ENCODE assay signal across 8 cellular contexts in the genomic region with DNA sequence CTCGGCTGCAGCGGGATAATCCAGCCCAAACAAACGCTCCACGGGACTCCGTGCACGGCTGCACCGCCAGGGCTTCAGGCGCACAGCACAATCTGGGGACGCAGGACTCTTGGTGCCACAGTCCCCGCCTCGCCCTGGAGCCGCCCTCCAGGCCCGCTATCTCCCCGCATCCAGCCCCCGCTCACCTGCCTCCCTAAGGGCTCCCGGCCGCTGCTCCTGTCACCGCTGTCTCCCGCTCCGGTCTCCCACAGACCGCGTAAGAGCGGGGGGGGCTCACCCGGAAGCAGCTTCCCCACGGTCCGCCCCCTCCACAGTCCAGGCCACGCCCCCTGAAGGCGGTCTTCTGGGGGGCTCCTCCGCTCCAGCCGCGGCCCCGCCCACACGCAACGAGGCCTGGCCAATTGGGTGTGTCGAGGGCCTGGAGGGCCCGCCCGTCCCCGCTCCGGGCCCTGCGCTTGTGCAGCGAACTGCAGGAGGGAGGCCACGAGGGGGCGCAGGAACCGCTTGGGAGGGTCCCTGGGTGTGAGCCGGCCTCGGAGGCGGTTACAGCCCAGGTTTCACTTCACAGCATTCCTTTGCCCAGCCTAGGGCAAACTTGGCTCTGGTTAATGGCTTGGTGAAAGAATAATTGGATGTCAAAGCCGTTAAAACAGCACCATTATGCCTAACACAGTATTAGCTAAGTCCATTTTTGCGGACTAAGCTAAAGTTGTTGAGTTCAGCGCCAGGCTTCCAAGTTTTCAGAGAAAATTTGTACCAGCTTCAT. TPM values are rescaled to one million over a fixed set of nuclear protein-coding genes. Genes with fewer than 3 reads are reported as not detected.
A peak's percentile ranks its signal among the peaks of the same experiment; 100 is the strongest.
DNase-seq lines count a peak whose midpoint lies in the region; FAIRE-seq and TF ChIP-seq lines count a peak whose summit lies in the region.

Gene ALAD (minus strand): TSS at position 258 of the 766 bp plus-strand sequence. CDS start 7,725 bp downstream, outside the sequence.

- TF ChIP-seq POLR2A in stomach (IDR thresholded peaks at IDR 0.05), result peak in 1 of 4 donors; percentile 47

- H3K4me1 ChIP-seq in H9 (ENCODE audit: insufficient read depth, low read length), result no peaks in the 10 kb centered on the region
- peaks cover 28 to 54% (median 50%) of the 10 kb centered on the region in 4 donors for H3K4me1 ChIP-seq in stomach

- H3K4me1 Mint-ChIP-seq in H9, result peaks cover 6 to 11% of the 10 kb centered on the region in 2 experiments

- H3K18ac ChIP-seq in H9 (ENCODE audit: insufficient read length, low read depth, low read length), result no peak within 1 kb of the TSS

- no peaks in the 10 kb centered on the region for H3K9me3 Mint-ChIP-seq in H9

- WGBS in H9 (ENCODE audit: extremely low coverage, insufficient read length, low lambda C conversion rate), result no CpG with 5 or more reads among the region's 50 CpGs
- WGBS in stomach, 5 donors, result 2 to 7% (median 2%) methylated on average over 12 to 50 of the region's 50 CpGs

- H2BK5ac ChIP-seq in H9 (ENCODE audit: insufficient read length, low read length), result no peak within 1 kb of the TSS

- H2BK120ac ChIP-seq in H9 (ENCODE audit: low read depth, low read length, poor library complexity, severe bottlenecking), result no peak within 1 kb of the TSS

- TF ChIP-seq CTCF in H9 (conservative IDR thresholded peaks at IDR 0.05) (peak; percentile 98; the same call in 2 of the 3 replicates), fibroblast of the aortic adventitia (IDR thresholded peaks at IDR 0.05; ENCODE audit: insufficient read depth, low read length) (peak; percentile 91), neural cell (IDR thresholded peaks at IDR 0.05; ENCODE audit: poor library complexity, severe bottlenecking) (peak; percentile 99), stomach (IDR thresholded peaks at IDR 0.05) (peak in 6 of 7 experiments; percentile 7 to 96 (median 94))

- H3K36me3 Mint-ChIP-seq in H9 (ENCODE audit: insufficient read depth in 1 of 3, low read depth in 3 of 3), result no peaks in the 10 kb centered on the region; a peak in 2 of 7 replicates

- no peaks in the 10 kb centered on the region; the same call in none of the 2 replicates for H3K27me3 Mint-ChIP-seq in H9 (ENCODE audit: low read depth)

- H3K27me3 ChIP-seq in H9 (ENCODE audit: insufficient read depth, low read length), result no peaks in the 10 kb centered on the region
- H3K27me3 ChIP-seq in neural cell (ENCODE audit: insufficient read depth, low read depth, low read length), result no peaks in the 10 kb centered on the region
- no peaks in the 10 kb centered on the region for H3K27me3 ChIP-seq in stomach

- no peak within 1 kb of the TSS for H2AK5ac ChIP-seq in H9 (ENCODE audit: insufficient read length, low read length)

- no peak within 1 kb of the TSS for H4K91ac ChIP-seq in H9 (ENCODE audit: insufficient read length, low read depth, low read length)

- H3K4me3 ChIP-seq in fibroblast of the aortic adventitia (ENCODE audit: low read depth, low read length) (peak within 1 kb of the TSS; percentile 96), neural cell (ENCODE audit: low read length) (peak within 1 kb of the TSS; percentile 96), stomach (peak within 1 kb of the TSS; percentile 87 to 94 (median 91))

- H2AFZ ChIP-seq in H9 (ENCODE audit: low read length), result peak within 1 kb of the TSS; percentile 96
- peak within 1 kb of the TSS; percentile 73 for H2AFZ ChIP-seq in neural cell (ENCODE audit: low read depth, low read length)

- TF ChIP-seq RAD21 in neural cell (conservative IDR thresholded peaks at IDR 0.05), result peak; percentile 80

- no peaks in the 10 kb centered on the region for H3F3A ChIP-seq in neural cell (ENCODE audit: insufficient read depth, low read length, poor library complexity, severe bottlenecking)

- H3K9me3 ChIP-seq in H9 (ENCODE audit: control insufficient read depth, low read depth, low read length) (no peaks in the 10 kb centered on the region), neural cell (ENCODE audit: low read length) (no peaks in the 10 kb centered on the region), stomach (no peaks in the 10 kb centered on the region)

- intact Hi-C loops in stomach (cut with DNase I; ENCODE audit: low total_unique reads), result no loop called here

- no peak within 1 kb of the TSS for H3T11ph ChIP-seq in H9 (ENCODE audit: low read length)

- no peak within 1 kb of the TSS for H3K4ac ChIP-seq in H9 (ENCODE audit: low read depth, low read length)

- H3K36me3 ChIP-seq in neural cell (ENCODE audit: insufficient read depth, low read length), result no peaks in the 10 kb centered on the region
- no peaks in the 10 kb centered on the region for H3K36me3 ChIP-seq in stomach

- no peaks in the 10 kb centered on the region for H3K79me1 ChIP-seq in H9 (ENCODE audit: insufficient read depth, low read depth, low read length, poor library complexity, severe bottlenecking)

- no peak within 1 kb of the TSS for H3K27ac ChIP-seq in H9 (ENCODE audit: insufficient read length, low read depth, low read length)
- H3K27ac ChIP-seq in neural cell (ENCODE audit: low read length), result peak within 1 kb of the TSS; percentile 74
- H3K27ac ChIP-seq in stomach, result peak within 1 kb of the TSS; percentile 81 to 94 (median 86)

- peak within 1 kb of the TSS in 1 of 3 experiments; percentile 74; a peak in 2 of 7 replicates for H3K27ac Mint-ChIP-seq in H9

- H3K9ac ChIP-seq in H9 (ENCODE audit: extremely low read depth, insufficient read length, low read length), result peak within 1 kb of the TSS; percentile 40
- peak within 1 kb of the TSS; percentile 90 for H3K9ac ChIP-seq in neural cell (ENCODE audit: low read length)

- no peak within 1 kb of the TSS for H3K14ac ChIP-seq in H9 (ENCODE audit: insufficient read depth, low read length)

- H2BK12ac ChIP-seq in H9 (ENCODE audit: insufficient read length, low read depth, low read length), result no peak within 1 kb of the TSS

- peak within 1 kb of the TSS; percentile 88 to 94 for H3K4me3 Mint-ChIP-seq in H9

- no peak within 1 kb of the TSS for H3K23ac ChIP-seq in H9 (ENCODE audit: insufficient read length, low read depth, low read length)

- DNase-seq in H9 (peak; percentile 99), M059J (ENCODE audit: low read depth) (peak; percentile 98), SHP77 (lab: John Stamatoyannopoulos, UW) (peak; percentile 96 to 97), fibroblast of the aortic adventitia (ENCODE audit: low read depth) (peak; percentile 96), stomach (peak; percentile 100)
- peak; percentile 99 for DNase-seq in activated effector memory CD4-positive, alpha-beta T cell treated with Interleukin-2 at 50 U/mL for 16 hours

- H2BK15ac ChIP-seq in H9 (ENCODE audit: low read depth, low read length), result no peak within 1 kb of the TSS

- H4K5ac ChIP-seq in H9 (ENCODE audit: insufficient read length, low read depth, low read length), result no peak within 1 kb of the TSS

- peak; percentile 97 for FAIRE-seq in G401.6 (lab: Jason Lieb, UNC)

- H3K79me2 ChIP-seq in H9 (ENCODE audit: insufficient read depth, low read length), result no peaks in the 10 kb centered on the region
- peaks cover 23% of the 10 kb centered on the region for H3K79me2 ChIP-seq in neural cell (replicated peaks; ENCODE audit: insufficient read depth, low read length)

- no peak within 1 kb of the TSS for H2BK20ac ChIP-seq in H9 (ENCODE audit: low read depth, low read length, poor library complexity, severe bottlenecking)

- peak; percentile 74 for TF ChIP-seq EP300 in neural cell (conservative IDR thresholded peaks at IDR 0.05; ENCODE audit: poor library complexity, severe bottlenecking)
- no peak for TF ChIP-seq EP300 in stomach (IDR thresholded peaks at IDR 0.05)

- no peak within 1 kb of the TSS for H4K8ac ChIP-seq in H9 (replicated peaks; ENCODE audit: insufficient read length, low read depth, low read length)

- no peaks in the 10 kb centered on the region for H3K23me2 ChIP-seq in H9 (ENCODE audit: insufficient read length, low read depth, low read length, poor library complexity, severe bottlenecking)

- H3K4me2 ChIP-seq in H9 (ENCODE audit: insufficient read depth, insufficient read length, low read length), result peak within 1 kb of the TSS; percentile 68
- peak within 1 kb of the TSS; percentile 76 for H3K4me2 ChIP-seq in neural cell (ENCODE audit: low read length)

- H4K20me1 ChIP-seq in H9 (ENCODE audit: control insufficient read depth, insufficient read depth, insufficient read length) (no peaks in the 10 kb centered on the region), neural cell (ENCODE audit: insufficient read depth) (no peaks in the 10 kb centered on the region)

- H3K9me2 ChIP-seq in neural cell (ENCODE audit: insufficient read depth, low read length), result no peaks in the 10 kb centered on the region

- no peak within 1 kb of the TSS for H3K56ac ChIP-seq in H9 (ENCODE audit: insufficient read length, low read depth, low read length)

TF ChIP-seq in neural cell, 6 proteins besides CTCF, POLR2A, EP300 and RAD21 (continues in another document):
- TF ChIP-seq SMC3 (conservative IDR thresholded peaks at IDR 0.05; ENCODE audit: poor library complexity) (peak; percentile 95), REST (IDR thresholded peaks at IDR 0.05; ENCODE audit: borderline replicate concordance) (peak; percentile 54)

RNA-seq across cellular contexts. Expression of gene ALAD, which starts in this region (rescaled TPM):
- total RNA-seq in H9 (2021) (11.5 and 13.2 TPM in 2 replicates), fibroblast of the aortic adventitia (ENCODE audit: low replicate concordance) (17.0 and 37.9 TPM in 2 replicates), stomach (100 to 1,000 TPM in 1 of 5 donors, 10 to 100 TPM in 4; 30.8 to 102 (median 44.8) TPM)
- total RNA-seq in M059J (2014; rRNA removed; shearing (Covaris generic)), result 8.2 and 11.2 TPM in 2 replicates
- polyA plus RNA-seq in neural cell (42.9 and 65.1 TPM in 2 replicates), stomach (10 to 100 TPM; 33.9 to 69.2 (median 64.8) TPM)
- 27.0 and 28.6 TPM in 2 replicates for polyA minus RNA-seq in neural cell
